ENCODE assay signal across 31 cellular contexts in the genomic region with DNA sequence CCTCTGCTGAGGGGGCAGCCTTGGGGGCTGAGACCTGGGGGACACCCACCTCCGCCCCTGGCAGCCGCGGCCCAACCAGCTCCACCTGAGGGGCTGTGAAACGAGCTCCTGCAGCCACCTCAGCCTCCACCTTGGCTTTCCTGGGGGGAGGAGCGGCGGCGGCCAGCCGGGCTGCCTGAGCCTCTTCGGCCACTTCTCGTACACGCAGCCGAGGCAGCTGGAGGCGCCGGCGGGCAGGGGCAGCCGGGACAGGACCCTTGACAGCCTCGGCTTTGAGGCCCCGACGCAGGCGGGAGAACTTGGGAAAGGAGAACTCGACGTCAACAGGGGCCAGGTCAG. TPM values are rescaled to one million over a fixed set of nuclear protein-coding genes. Genes with fewer than 3 reads are reported as not detected.
"Had no signal": no experiment of that assay in that cellular context is flagged by ENCODE, and none has a peak within 500 bp of the region (broad histone marks: within the 10 kb centered on the region; RNA-seq: fewer than 3 reads in every experiment).

No MANE protein-coding gene starts in this region.

- H3K9me3 ChIP-seq: ascending aorta had no signal

- H3K27me3 ChIP-seq: ascending aorta, cardiac muscle cell had no signal

- FAIRE-seq: bronchial epithelial cell, TTC549 had no signal

- H3K4me1 ChIP-seq: ascending aorta had no signal

- ATAC-seq: activated CD8-positive, alpha-beta memory T cell treated with anti-CD3 and anti-CD28 coated beads, Interleukin-2, amount 10 ng/mL, durations not matched to agents 7 days and 5 days; activated CD8-positive, alpha-beta T cell treated with anti-CD3 and anti-CD28 coated beads, Interleukin-2, amount 10 ng/mL, durations not matched to agents 7 days and 5 days; activated naive CD8-positive, alpha-beta T cell treated with anti-CD3 and anti-CD28 coated beads, Interleukin-2, amount 50 U/mL, for 24 hours had no signal

- H3K36me3 ChIP-seq: ascending aorta, cardiac muscle cell had no signal

- H3K4me3 ChIP-seq: ascending aorta, cardiac muscle cell had no signal

- H3K27ac ChIP-seq: ascending aorta, cardiac muscle cell, VCaP had no signal

- DNase-seq: activated B cell treated with CpG ODN at 0.5 μM for 24 hours; activated CD4-positive, alpha-beta memory T cell treated with anti-CD3 and anti-CD28 coated beads, Interleukin-2, amount 10 ng/mL, durations not matched to agents 7 days and 5 days; activated CD4-positive, alpha-beta T cell treated with anti-CD3 and anti-CD28 coated beads for 4 hours; activated CD4-positive, alpha-beta T cell treated with anti-CD3 and anti-CD28 coated beads, Interleukin-2, amount 10 ng/mL, durations not matched to agents 24 days and 14 days; activated CD4-positive, alpha-beta T cell treated with anti-CD3 and anti-CD28 coated beads, Interleukin-2, amount 50 U/mL, for 1 hour; activated CD4-positive, alpha-beta T cell treated with anti-CD3 and anti-CD28 coated beads, Interleukin-2, amount 50 U/mL, for 4 hours; activated CD4-positive, CD25-positive, alpha-beta regulatory T cell treated with anti-CD3 and anti-CD28 coated beads, Interleukin-2, amount 50 U/mL, for 72 hours; activated CD8-positive, alpha-beta memory T cell treated with anti-CD3 and anti-CD28 coated beads for 24 hours; activated CD8-positive, alpha-beta memory T cell treated with anti-CD3 and anti-CD28 coated beads, Interleukin-2, amount 10 ng/mL, durations not matched to agents 7 days and 5 days; activated CD8-positive, alpha-beta memory T cell treated with anti-CD3 and anti-CD28 coated beads, Interleukin-2, amount 50 U/mL, for 48 hours; activated CD8-positive, alpha-beta T cell treated with anti-CD3 and anti-CD28 coated beads, Interleukin-2, amount 10 ng/mL, durations not matched to agents 7 days and 5 days; activated effector memory CD4-positive, alpha-beta T cell treated with Interleukin-2 at 50 U/mL for 16 hours; activated gamma-delta T cell; activated naive CD4-positive, alpha-beta T cell treated with anti-CD3 and anti-CD28 coated beads, Interleukin-2, amount 10 ng/mL, durations not matched to agents 7 days and 5 days; activated naive CD4-positive, alpha-beta T cell treated with Interleukin-2 at 50 U/mL for 16 hours; activated naive CD8-positive, alpha-beta T cell treated with anti-CD3 and anti-CD28 coated beads, Interleukin-2, amount 10 ng/mL, durations not matched to agents 7 days and 5 days; activated naive CD8-positive, alpha-beta T cell treated with anti-CD3 and anti-CD28 coated beads, Interleukin-2, amount 50 U/mL, for 24 hours; activated T-cell treated with anti-CD3 and anti-CD28 coated beads, Interleukin-2, amount 50 U/mL, for 24 hours; activated T-cell treated with anti-CD3 and anti-CD28 coated beads, Interleukin-2, amount 50 U/mL, for 48 hours; amygdala; anterior cingulate cortex; caudate nucleus; cerebellar nuclear complex; T-helper 1 cell; T-helper 2 cell; T-helper 9 cell had no signal

RNA-seq across cellular contexts. Expression of a gene that starts 7.6 kb away (rescaled TPM):
- total RNA-seq: activated CD4-positive, alpha-beta T cell treated with anti-CD3 and anti-CD28 coated beads, Interleukin-2, amount 10 ng/mL, durations not matched to agents 24 days and 14 days; activated CD8-positive, alpha-beta memory T cell treated with anti-CD3 and anti-CD28 coated beads, Interleukin-2, amount 10 ng/mL, durations not matched to agents 7 days and 5 days; ascending aorta had no signal
